Comparison of ENCODE assay signal across 32 cellular contexts in genomic region chr4:16329797-16330134, GRCh38.
"Had no signal": no experiment of that assay in that cellular context is flagged by ENCODE, and none has a peak within 500 bp of the region (broad histone marks: within the 10 kb centered on the region; RNA-seq: fewer than 3 reads in every experiment).

No MANE protein-coding gene starts in this region.

- H3K27ac Mint-ChIP-seq: activated B cell treated with CpG ODN at 0.5 μM for 24 hours; activated CD8-positive, alpha-beta T cell treated with anti-CD3 and anti-CD28 coated beads for 36 hours; activated naive CD4-positive, alpha-beta T cell treated with anti-CD3 and anti-CD28 coated beads, Interleukin-2, amount 10 ng/mL, durations not matched to agents 7 days and 5 days; activated naive CD4-positive, alpha-beta T cell treated with anti-CD3 and anti-CD28 coated beads, Interleukin-2, amount 50 U/mL, for 72 hours; brain; endodermal cell; T-helper 17 cell; T-helper 2 cell treated with Interferon-gamma antibody and Interleukin-4, amounts not matched to agents 5 μg/mL and 100 μg/mL, for 36 hours had no signal

- DNase-seq: activated B cell treated with CpG ODN at 0.5 μM for 24 hours; activated CD4-positive, alpha-beta T cell treated with anti-CD3 and anti-CD28 coated beads for 48 hours; activated CD4-positive, alpha-beta T cell treated with anti-CD3 and anti-CD28 coated beads, Interleukin-2, amount 50 U/mL, for 1 hour; activated CD4-positive, alpha-beta T cell treated with anti-CD3 and anti-CD28 coated beads, Interleukin-2, amount 50 U/mL, for 48 hours; activated CD8-positive, alpha-beta memory T cell treated with anti-CD3 and anti-CD28 coated beads for 24 hours; activated CD8-positive, alpha-beta T cell treated with anti-CD3 and anti-CD28 coated beads for 36 hours; activated gamma-delta T cell; activated naive CD4-positive, alpha-beta T cell; activated naive CD4-positive, alpha-beta T cell treated with anti-CD3 and anti-CD28 coated beads, Interleukin-2, amount 10 ng/mL, durations not matched to agents 7 days and 5 days; activated T-cell treated with anti-CD3 and anti-CD28 coated beads, Interleukin-2, amount 50 U/mL, for 1 hour; activated T-cell treated with anti-CD3 and anti-CD28 coated beads, Interleukin-2, amount 50 U/mL, for 48 hours; adrenal gland; amygdala; aorta; central memory CD4-positive, alpha-beta T cell; cerebellar nuclear complex; colonic mucosa; effector CD8-positive, alpha-beta T cell; endodermal cell; foreskin fibroblast; T-helper 1 cell; T-helper 17 cell; T1000; WERI-Rb-1 had no signal

- H3K9me3 Mint-ChIP-seq: activated B cell treated with CpG ODN at 0.5 μM for 24 hours; activated naive CD4-positive, alpha-beta T cell treated with anti-CD3 and anti-CD28 coated beads, Interleukin-2, amount 10 ng/mL, durations not matched to agents 7 days and 5 days; brain; endodermal cell; T-helper 2 cell treated with Interferon-gamma antibody and Interleukin-4, amounts not matched to agents 5 μg/mL and 100 μg/mL, for 36 hours had no signal

- H3K27ac ChIP-seq: adrenal gland, breast epithelium, cardiac muscle cell, colonic mucosa, WERI-Rb-1 had no signal

- ATAC-seq: activated CD4-positive, CD25-positive, alpha-beta regulatory T cell treated with anti-CD3 and anti-CD28 coated beads, Interleukin-2, amount 50 U/mL, for 24 hours; activated CD8-positive, alpha-beta T cell treated with anti-CD3 and anti-CD28 coated beads for 36 hours; activated naive CD4-positive, alpha-beta T cell treated with anti-CD3 and anti-CD28 coated beads, Interleukin-2, amount 50 U/mL, for 72 hours; esophagus mucosa; T-helper 17 cell had no signal

- H3K4me3 Mint-ChIP-seq: activated B cell treated with CpG ODN at 0.5 μM for 24 hours; activated CD8-positive, alpha-beta T cell treated with anti-CD3 and anti-CD28 coated beads for 36 hours; activated naive CD4-positive, alpha-beta T cell treated with anti-CD3 and anti-CD28 coated beads, Interleukin-2, amount 10 ng/mL, durations not matched to agents 7 days and 5 days; brain; endodermal cell; T-helper 17 cell; T-helper 2 cell treated with Interferon-gamma antibody and Interleukin-4, amounts not matched to agents 5 μg/mL and 100 μg/mL, for 36 hours had no signal

- H3K27me3 ChIP-seq: adrenal gland, breast epithelium, cardiac muscle cell, colonic mucosa had no signal

- H3K4me1 ChIP-seq: adrenal gland, breast epithelium, colonic mucosa had no signal

- H3K4me1 Mint-ChIP-seq: activated B cell treated with CpG ODN at 0.5 μM for 24 hours; activated naive CD4-positive, alpha-beta T cell treated with anti-CD3 and anti-CD28 coated beads, Interleukin-2, amount 10 ng/mL, durations not matched to agents 7 days and 5 days; brain; endodermal cell; T-helper 17 cell had no signal

- H3K4me3 ChIP-seq: adrenal gland, breast epithelium, cardiac muscle cell, colonic mucosa had no signal

- H3K9me3 ChIP-seq: adrenal gland, colonic mucosa had no signal

- H3K36me3 Mint-ChIP-seq: activated naive CD4-positive, alpha-beta T cell treated with anti-CD3 and anti-CD28 coated beads, Interleukin-2, amount 10 ng/mL, durations not matched to agents 7 days and 5 days; brain had no signal

- FAIRE-seq: frontal cortex had no signal

- H3K27me3 Mint-ChIP-seq: activated naive CD4-positive, alpha-beta T cell treated with anti-CD3 and anti-CD28 coated beads, Interleukin-2, amount 10 ng/mL, durations not matched to agents 7 days and 5 days; brain had no signal

- H3K36me3 ChIP-seq: adrenal gland, breast epithelium, cardiac muscle cell, colonic mucosa, WERI-Rb-1 had no signal
